In the genomic region with DNA sequence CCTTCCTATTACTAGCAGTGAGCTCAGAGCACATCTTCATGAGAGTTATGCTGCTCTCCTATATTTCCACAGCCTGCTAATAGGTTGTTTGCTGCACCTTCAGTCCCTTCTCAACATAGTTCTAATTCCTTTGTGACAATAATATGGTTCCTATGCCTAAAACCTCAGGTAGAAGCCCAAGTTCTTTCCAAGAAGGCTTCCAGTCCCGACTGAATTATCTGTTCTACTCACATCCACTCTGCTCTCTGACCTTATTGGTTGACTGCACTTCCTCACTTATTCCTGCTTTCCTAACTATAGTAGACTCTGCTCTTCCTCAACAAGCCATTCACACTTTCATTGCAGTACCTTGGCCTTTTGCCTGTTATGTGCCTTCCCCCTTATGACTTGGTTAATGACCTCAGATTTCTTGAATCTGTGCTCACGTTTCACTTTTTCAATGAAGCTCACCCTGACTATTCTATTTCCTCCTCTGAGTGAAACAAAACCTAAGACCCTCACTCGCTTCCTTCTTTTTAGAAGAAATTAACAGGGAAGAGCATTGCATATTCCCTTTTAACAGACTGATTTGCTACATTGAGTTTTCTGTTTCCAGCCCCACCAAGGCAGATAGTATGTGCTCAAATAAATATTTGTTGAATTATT, we compare ENCODE assay signal across 20 cellular contexts.
DNase-seq lines count a peak whose midpoint lies in the region; ATAC-seq, FAIRE-seq and TF ChIP-seq lines count a peak whose summit lies in the region.
"Had no signal": no experiment of that assay in that cellular context is flagged by ENCODE, and none has a peak within 500 bp of the region (broad histone marks: within the 10 kb centered on the region; RNA-seq: fewer than 3 reads in every experiment).

No MANE protein-coding gene starts in this region.

- H3K4me1 ChIP-seq in right lobe of liver, result no peaks in the 10 kb centered on the region
- no peaks in the 10 kb centered on the region for H3K4me1 ChIP-seq in HepG2 (ENCODE audit: insufficient read depth, low read length)
- peaks cover 40% of the 10 kb centered on the region for H3K4me1 ChIP-seq in OCI-LY3 (ENCODE audit: low read length)
- H3K4me1 ChIP-seq in ovary (ENCODE audit: insufficient read depth), result peaks cover 2% of the 10 kb centered on the region
- H3K4me1 ChIP-seq: A549, Peyer's patch had no signal

- CTCF ChIA-PET in HepG2 (lab: Yijun Ruan, JAX; ENCODE audit: low intra/inter-chr PET ratio, low total read pairs), result no interaction called here

- in situ Hi-C loops in HepG2 (cut with HindIII; ENCODE audit: extremely low pct_ligation_motif_present, low pct_unique_long_range_greater_than_20kb), result no loop called here

- H4K20me1 ChIP-seq in HepG2 (ENCODE audit: insufficient read depth, low read length) (no peaks in the 10 kb centered on the region), OCI-LY3 (ENCODE audit: insufficient read depth, low read length) (no peaks in the 10 kb centered on the region)

- POLR2A ChIA-PET in HepG2 (lab: Yijun Ruan, JAX), result no interaction called here

- H3K9me3 ChIP-seq in right lobe of liver (no peaks in the 10 kb centered on the region), HepG2 (ENCODE audit: low read length) (peaks cover 5% of the 10 kb centered on the region; the same call in 1 of the 2 replicates), OCI-LY3 (ENCODE audit: insufficient read depth, low read length) (no peaks in the 10 kb centered on the region), ovary (no peaks in the 10 kb centered on the region)
- H3K9me3 ChIP-seq: A549, MG63, Peyer's patch had no signal

- no peak for TF ChIP-seq EP300 in HepG2 (IDR thresholded peaks at IDR 0.05; ENCODE audit: low read depth in 2 of 2, low read length in 2 of 2)
- no peak for TF ChIP-seq EP300 in HepG2 (CRISPR knock-in tag; IDR thresholded peaks at IDR 0.05; ENCODE audit: borderline replicate concordance)
- no peak for TF ChIP-seq EP300 in ovary (IDR thresholded peaks at IDR 0.05)

- H3K4me3 ChIP-seq in right lobe of liver (no peak overlapping the region), HepG2 (replicated peaks in 1 of 3; ENCODE audit: insufficient read depth in 1 of 3, low read depth in 2 of 3, low read length in 3 of 3) (no peak overlapping the region), OCI-LY3 (ENCODE audit: low read length) (peak overlapping the region; percentile 8; the same call in 1 of the 2 replicates), ovary (no peak overlapping the region)
- H3K4me3 ChIP-seq: A549, MG63, Peyer's patch had no signal

- H3K9ac ChIP-seq in HepG2 (ENCODE audit: insufficient read depth, low read depth, low read length), result no peak overlapping the region
- no peak overlapping the region; the same call in 1 of the 2 replicates for H3K9ac ChIP-seq in OCI-LY3 (ENCODE audit: low read length)

- intact Hi-C loops in right lobe of liver (cut with DNase I) (no loop called here), HepG2 (cut with micrococcal nuclease; ENCODE audit: unreplicated experiment) (no loop called here), ovary (cut with DNase I) (no loop called here)

- H2AFZ ChIP-seq in HepG2 (ENCODE audit: low read length), result no peak overlapping the region
- H2AFZ ChIP-seq in OCI-LY3 (ENCODE audit: low read depth, low read length), result peak overlapping the region; percentile 47

- no peak for TF ChIP-seq POLR2A in right lobe of liver (IDR thresholded peaks at IDR 0.05)
- TF ChIP-seq POLR2A in HepG2 (IDR thresholded peaks at IDR 0.05; ENCODE audit: insufficient read depth in 1 of 2, low read depth in 2 of 2, low read length in 2 of 2), result no peak
- no peak for TF ChIP-seq POLR2A in ovary (IDR thresholded peaks at IDR 0.05)

- H3K27ac ChIP-seq in right lobe of liver (no peak overlapping the region), HepG2 (ENCODE audit: extremely low read length, insufficient read depth, low read length) (no peak overlapping the region), OCI-LY3 (ENCODE audit: low read length) (peak overlapping the region; percentile 25), ovary (no peak overlapping the region)
- H3K27ac ChIP-seq: A549, Peyer's patch had no signal

- BruUV-seq in HepG2 (replicated peaks; lab: Mats Ljungman, UMichigan), result no TSS peak

- no peaks in the 10 kb centered on the region for H3K79me2 ChIP-seq in HepG2 (ENCODE audit: insufficient read depth, low read length)
- H3K79me2 ChIP-seq in OCI-LY3 (ENCODE audit: low read length), result no peaks in the 10 kb centered on the region

- H3K27me3 ChIP-seq in right lobe of liver (no peaks in the 10 kb centered on the region), HepG2 (ENCODE audit: control insufficient read depth in 1 of 2, insufficient read depth in 2 of 2, low read length in 2 of 2) (no peaks in the 10 kb centered on the region; a peak in 1 of 5 replicates), OCI-LY3 (ENCODE audit: low read depth, low read length) (no peaks in the 10 kb centered on the region), ovary (no peaks in the 10 kb centered on the region)
- H3K27me3 ChIP-seq: MG63, Peyer's patch had no signal

- H3K36me3 ChIP-seq in right lobe of liver (no peaks in the 10 kb centered on the region), HepG2 (replicated peaks in 1 of 2; ENCODE audit: control insufficient read depth in 1 of 2, insufficient read depth in 2 of 2, low read length in 2 of 2) (no peaks in the 10 kb centered on the region), OCI-LY3 (replicated peaks; ENCODE audit: low read depth, low read length) (no peaks in the 10 kb centered on the region), ovary (no peaks in the 10 kb centered on the region)
- H3K36me3 ChIP-seq: MG63, Peyer's patch had no signal

- TF ChIP-seq CTCF in right lobe of liver (IDR thresholded peaks at IDR 0.05), result no peak
- TF ChIP-seq CTCF in HepG2 (CRISPR knock-in tag; IDR thresholded peaks at IDR 0.05), result no peak
- no peak for TF ChIP-seq CTCF in OCI-LY3 (IDR thresholded peaks at IDR 0.05; ENCODE audit: low read depth, low read length)
- TF ChIP-seq CTCF in ovary (IDR thresholded peaks at IDR 0.05), result no peak

- no peak for TF ChIP-seq RAD21 in HepG2 (CRISPR knock-in tag; IDR thresholded peaks at IDR 0.05)

- ATAC-seq in right lobe of liver, result peak in 3 of 4 donors; percentile 21 to 63 (median 39)
- no peak for ATAC-seq in HepG2
- ATAC-seq in HG03571 (IDR thresholded peaks at IDR 0.05; ENCODE audit: unreplicated experiment), result no peak
- ATAC-seq: A549 had no signal

- no peak overlapping the region for H3K4me2 ChIP-seq in HepG2 (ENCODE audit: low read depth, low read length)
- H3K4me2 ChIP-seq in OCI-LY3 (ENCODE audit: low read length), result peak overlapping the region; percentile 53
- H3K4me2 ChIP-seq: A549 had no signal

- DNase-seq in right lobe of liver (no peak), HepG2 (ENCODE audit: low spot score) (no peak), kidney tubule cell (ENCODE audit: low spot score) (peak; percentile 9), pons (ENCODE audit: low spot score) (no peak), DMS 273 treated with DMSO at 0.1 percent for 48 hours (lab: John Stamatoyannopoulos, UW) (no peak), ovary (no peak)
- DNase-seq: DMS79, H7, MG63, NCI-H1092 treated with DMSO at 0.1 percent for 48 hours, NCI-H1436 treated with DMSO at 0.1 percent for 48 hours, NCI-H2029, NCI-H226, NCI-H510A treated with DMSO at 0.1 percent for 48 hours, NCI-H748 treated with DMSO at 0.1 percent for 48 hours, Peyer's patch had no signal

- WGBS in right lobe of liver (ENCODE audit: insufficient coverage, low coverage, low lambda C conversion rate, missing lambda C conversion rate), result 40% methylated on average over 3 of the region's 3 CpGs
- 8% methylated on average over 3 of the region's 3 CpGs for WGBS in HepG2 (ENCODE audit: low lambda C conversion rate)
- WGBS in ovary, 3 donors, result 61 to 62% (median 61%) methylated on average over 3 of the region's 3 CpGs

- no peak for FAIRE-seq in HepG2 (lab: Jason Lieb, UNC)
- FAIRE-seq: A549, GM12891 had no signal

TF ChIP-seq in HepG2, 621 proteins besides CTCF, POLR2A, EP300 and RAD21 (continues in another document):
- TF ChIP-seq GFI1 (CRISPR knock-in tag; IDR thresholded peaks at IDR 0.05; ENCODE audit: borderline replicate concordance), result no peak
- no peak for TF ChIP-seq CEBPB (IDR thresholded peaks at IDR 0.05; ENCODE audit: borderline replicate concordance, low read depth, low read length)
- no peak for TF ChIP-seq ZNF546 (CRISPR knock-in tag; conservative IDR thresholded peaks at IDR 0.05)
- TF ChIP-seq, protein P1, sequence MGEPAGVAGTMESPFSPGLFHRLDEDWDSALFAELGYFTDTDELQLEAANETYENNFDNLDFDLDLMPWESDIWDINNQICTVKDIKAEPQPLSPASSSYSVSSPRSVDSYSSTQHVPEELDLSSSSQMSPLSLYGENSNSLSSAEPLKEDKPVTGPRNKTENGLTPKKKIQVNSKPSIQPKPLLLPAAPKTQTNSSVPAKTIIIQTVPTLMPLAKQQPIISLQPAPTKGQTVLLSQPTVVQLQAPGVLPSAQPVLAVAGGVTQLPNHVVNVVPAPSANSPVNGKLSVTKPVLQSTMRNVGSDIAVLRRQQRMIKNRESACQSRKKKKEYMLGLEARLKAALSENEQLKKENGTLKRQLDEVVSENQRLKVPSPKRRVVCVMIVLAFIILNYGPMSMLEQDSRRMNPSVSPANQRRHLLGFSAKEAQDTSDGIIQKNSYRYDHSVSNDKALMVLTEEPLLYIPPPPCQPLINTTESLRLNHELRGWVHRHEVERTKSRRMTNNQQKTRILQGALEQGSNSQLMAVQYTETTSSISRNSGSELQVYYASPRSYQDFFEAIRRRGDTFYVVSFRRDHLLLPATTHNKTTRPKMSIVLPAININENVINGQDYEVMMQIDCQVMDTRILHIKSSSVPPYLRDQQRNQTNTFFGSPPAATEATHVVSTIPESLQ (CRISPR knock-in tag; conservative IDR thresholded peaks at IDR 0.05), result no peak
- TF ChIP-seq IKZF1 (IDR thresholded peaks at IDR 0.05), result no peak
- TF ChIP-seq RXRA (CRISPR knock-in tag; IDR thresholded peaks at IDR 0.05), result no peak
- TF ChIP-seq, protein P2, sequence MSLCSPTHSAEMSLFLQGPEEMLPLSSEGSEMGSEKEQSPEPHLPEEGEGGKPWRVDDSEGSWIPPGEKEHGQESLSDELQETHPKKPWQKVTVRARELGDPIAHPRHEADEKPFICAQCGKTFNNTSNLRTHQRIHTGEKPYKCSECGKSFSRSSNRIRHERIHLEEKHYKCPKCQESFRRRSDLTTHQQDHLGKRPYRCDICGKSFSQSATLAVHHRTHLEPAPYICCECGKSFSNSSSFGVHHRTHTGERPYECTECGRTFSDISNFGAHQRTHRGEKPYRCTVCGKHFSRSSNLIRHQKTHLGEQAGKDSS (CRISPR knock-in tag; IDR thresholded peaks at IDR 0.05; ENCODE audit: borderline replicate concordance, low read depth), result no peak

Comparison
In these comparisons a context has a peak if more than half of its experiments do, and no peak if none do; other contexts are left out.
1. ATAC-seq: peak in right lobe of liver (3 of 4); none in HepG2 (single experiment) and HG03571 (single experiment).